20 cellular contexts compared by ENCODE assay signal in genomic region chr1:34831721-34832246, GRCh38. TPM values are rescaled to one million over a fixed set of nuclear protein-coding genes. Genes with fewer than 3 reads are reported as not detected.
"Had no signal": no experiment of that assay in that cellular context is flagged by ENCODE, and none has a peak within 500 bp of the region (broad histone marks: within the 10 kb centered on the region; RNA-seq: fewer than 3 reads in every experiment).

No MANE protein-coding gene starts in this region.

- H3K4me3 Mint-ChIP-seq: activated naive CD4-positive, alpha-beta T cell treated with anti-CD3 and anti-CD28 coated beads, Interleukin-2, amount 50 U/mL, for 24 hours; brain; dendritic cell treated with granulocyte-macrophage colony-stimulating factor and Interleukin-4, amounts not matched to agents 40 ng/mL and 50 ng/mL, for 4 days; natural killer cell treated with Interleukin-12 subunit alpha and Interleukin-12 subunit beta and Interleukin-15 and Interleukin-18, amount 100 ng/mL, for 72 hours; stimulated activated naive B cell treated with anti-CD40 and anti-IgM and Interleukin-4, amounts not matched to agents 10 μg/mL and 1 μg/mL and 100 μg/mL, for 72 hours; type B pancreatic cell had no signal

- H3K36me3 Mint-ChIP-seq: activated naive CD4-positive, alpha-beta T cell treated with anti-CD3 and anti-CD28 coated beads, Interleukin-2, amount 50 U/mL, for 24 hours; natural killer cell treated with Interleukin-12 subunit alpha and Interleukin-12 subunit beta and Interleukin-15 and Interleukin-18, amount 100 ng/mL, for 72 hours; type B pancreatic cell had no signal

- ATAC-seq: heart left ventricle; left ventricle myocardium superior; natural killer cell treated with Interleukin-12 subunit alpha and Interleukin-12 subunit beta and Interleukin-15 and Interleukin-18, amount 100 ng/mL, for 72 hours; stimulated activated naive B cell treated with anti-CD40 and anti-IgM and Interleukin-4, amounts not matched to agents 10 μg/mL and 1 μg/mL and 100 μg/mL, for 72 hours had no signal

- H3K9me3 Mint-ChIP-seq: activated naive CD4-positive, alpha-beta T cell treated with anti-CD3 and anti-CD28 coated beads, Interleukin-2, amount 50 U/mL, for 24 hours; brain; dendritic cell treated with granulocyte-macrophage colony-stimulating factor and Interleukin-4, amounts not matched to agents 40 ng/mL and 50 ng/mL, for 4 days; natural killer cell treated with Interleukin-12 subunit alpha and Interleukin-12 subunit beta and Interleukin-15 and Interleukin-18, amount 100 ng/mL, for 72 hours; stimulated activated naive B cell treated with anti-CD40 and anti-IgM and Interleukin-4, amounts not matched to agents 10 μg/mL and 1 μg/mL and 100 μg/mL, for 72 hours; type B pancreatic cell had no signal

- H3K27me3 Mint-ChIP-seq: activated naive CD4-positive, alpha-beta T cell treated with anti-CD3 and anti-CD28 coated beads, Interleukin-2, amount 50 U/mL, for 24 hours; dendritic cell treated with granulocyte-macrophage colony-stimulating factor and Interleukin-4, amounts not matched to agents 40 ng/mL and 50 ng/mL, for 4 days; natural killer cell treated with Interleukin-12 subunit alpha and Interleukin-12 subunit beta and Interleukin-15 and Interleukin-18, amount 100 ng/mL, for 72 hours; stimulated activated naive B cell treated with anti-CD40 and anti-IgM and Interleukin-4, amounts not matched to agents 10 μg/mL and 1 μg/mL and 100 μg/mL, for 72 hours had no signal

- H3K27ac ChIP-seq: sigmoid colon, WERI-Rb-1 had no signal

- DNase-seq: activated CD4-positive, alpha-beta T cell treated with anti-CD3 and anti-CD28 coated beads for 4 hours; activated effector memory CD4-positive, alpha-beta T cell treated with Interleukin-2 at 50 U/mL for 16 hours; activated T-cell treated with anti-CD3 and anti-CD28 coated beads for 4 hours; amniotic stem cell; foreskin melanocyte; heart left ventricle; left ventricle myocardium superior; mesenchymal stem cell; sigmoid colon; stimulated activated CD4-positive, alpha-beta T cell treated with anti-CD3 and anti-CD28 coated beads, Interleukin-2, amount 100 ng/mL, for 24 hours; stimulated activated naive B cell treated with anti-CD40 and anti-IgM and Interleukin-4, amounts not matched to agents 10 μg/mL and 1 μg/mL and 100 μg/mL, for 72 hours; T1000; WERI-Rb-1 had no signal

- H3K4me1 Mint-ChIP-seq: activated naive CD4-positive, alpha-beta T cell treated with anti-CD3 and anti-CD28 coated beads, Interleukin-2, amount 50 U/mL, for 24 hours; brain had no signal

- H3K27me3 ChIP-seq: heart left ventricle, sigmoid colon had no signal

- H3K27ac Mint-ChIP-seq: brain; dendritic cell treated with granulocyte-macrophage colony-stimulating factor and Interleukin-4, amounts not matched to agents 40 ng/mL and 50 ng/mL, for 4 days; natural killer cell treated with Interleukin-12 subunit alpha and Interleukin-12 subunit beta and Interleukin-15 and Interleukin-18, amount 100 ng/mL, for 72 hours; stimulated activated naive B cell treated with anti-CD40 and anti-IgM and Interleukin-4, amounts not matched to agents 10 μg/mL and 1 μg/mL and 100 μg/mL, for 72 hours; type B pancreatic cell had no signal

- H3K4me3 ChIP-seq: heart left ventricle, sigmoid colon had no signal

RNA-seq across cellular contexts. Expression of gene GJB3, which starts 50.8 kb away (rescaled TPM):
- total RNA-seq: heart left ventricle; left ventricle myocardium superior; natural killer cell treated with Interleukin-12 subunit alpha and Interleukin-12 subunit beta and Interleukin-15 and Interleukin-18, amount 100 ng/mL, for 72 hours; omental fat pad; pulmonary artery endothelial cell; sigmoid colon had no signal
